ENCODE assay signal across 37 cellular contexts in genomic region chr20:44756011-44756688, GRCh38. TPM values are rescaled to one million over a fixed set of nuclear protein-coding genes. Genes with fewer than 3 reads are reported as not detected.
"Had no signal": no experiment of that assay in that cellular context is flagged by ENCODE, and none has a peak within 500 bp of the region (broad histone marks: within the 10 kb centered on the region; RNA-seq: fewer than 3 reads in every experiment).

No MANE protein-coding gene starts in this region.

- H3K27me3 ChIP-seq: cardiac muscle cell had no signal

- H3K9me3 ChIP-seq: SJCRH30 had no signal

- H3K4me1 ChIP-seq: SJCRH30 had no signal

- H3K4me2 ChIP-seq: PC-9 had no signal

- H3K27ac ChIP-seq: cardiac muscle cell, PC-9, SJCRH30, SK-N-MC, WERI-Rb-1 had no signal

- DNase-seq: activated CD4-positive, alpha-beta memory T cell treated with anti-CD3 and anti-CD28 coated beads, Interleukin-2, amount 10 ng/mL, durations not matched to agents 7 days and 5 days; activated CD4-positive, alpha-beta T cell treated with anti-CD3 and anti-CD28 coated beads for 1 hour; activated CD4-positive, alpha-beta T cell treated with anti-CD3 and anti-CD28 coated beads for 48 hours; activated CD4-positive, CD25-positive, alpha-beta regulatory T cell; activated CD8-positive, alpha-beta memory T cell treated with anti-CD3 and anti-CD28 coated beads for 24 hours; activated CD8-positive, alpha-beta memory T cell treated with anti-CD3 and anti-CD28 coated beads, Interleukin-2, amount 10 ng/mL, durations not matched to agents 7 days and 5 days; activated CD8-positive, alpha-beta memory T cell treated with anti-CD3 and anti-CD28 coated beads, Interleukin-2, amount 50 U/mL, for 48 hours; activated effector memory CD4-positive, alpha-beta T cell treated with anti-CD3 and anti-CD28 coated beads, Interleukin-2, amount 50 U/mL, for 16 hours; activated naive CD4-positive, alpha-beta T cell; activated naive CD4-positive, alpha-beta T cell treated with anti-CD3 and anti-CD28 coated beads, Interleukin-2, amount 50 U/mL, for 16 hours; activated naive CD8-positive, alpha-beta T cell treated with anti-CD3 and anti-CD28 coated beads for 36 hours; activated T-cell treated with anti-CD3 and anti-CD28 coated beads, Interleukin-2, amount 50 U/mL, for 48 hours; amniotic stem cell; aorta; Karpas-422; NCI-H1048; NCI-H1105 treated with DMSO at 0.1 percent for 48 hours; NCI-H1436; NCI-H1694; NCI-H2029 treated with DMSO at 0.1 percent for 48 hours; NCI-H2107; NCI-H2171; NCI-H510A; NCI-H526; NCI-H748 treated with DMSO at 0.1 percent for 48 hours; NK-92 treated with Interleukin-12 subunit alpha and Interleukin-12 subunit beta, amount 100 ng/mL, for 24 hours; PC-9; SHP77; SJCRH30; T1000; WERI-Rb-1 had no signal

- H2AFZ ChIP-seq: PC-9 had no signal

- ATAC-seq: activated CD8-positive, alpha-beta memory T cell treated with anti-CD3 and anti-CD28 coated beads, Interleukin-2, amount 10 ng/mL, durations not matched to agents 7 days and 5 days; activated T-helper 17 cell treated with anti-CD3 and anti-CD28 coated beads, Interleukin-2, amount 50 U/mL, for 72 hours had no signal

- H3K4me3 ChIP-seq: cardiac muscle cell, PC-9, SJCRH30, SK-N-MC had no signal

- H3K36me3 ChIP-seq: cardiac muscle cell, SJCRH30 had no signal

RNA-seq across cellular contexts. Expression of gene KCNK15, which starts 10.5 kb away (rescaled TPM):
- total RNA-seq: activated CD4-positive, alpha-beta memory T cell treated with anti-CD3 and anti-CD28 coated beads, Interleukin-2, amount 10 ng/mL, durations not matched to agents 7 days and 5 days; activated CD8-positive, alpha-beta memory T cell treated with anti-CD3 and anti-CD28 coated beads, Interleukin-2, amount 10 ng/mL, durations not matched to agents 7 days and 5 days; cardiac muscle cell; SJCRH30; T-helper 2 cell treated with Interferon-gamma antibody and Interleukin-4, amounts not matched to agents 100 ng/mL and 5 ng/mL, for 36 hours had no signal

RNA-seq across cellular contexts. Expression of gene CCN5, which starts 41.0 kb away (rescaled TPM):
- total RNA-seq: activated CD4-positive, alpha-beta memory T cell treated with anti-CD3 and anti-CD28 coated beads, Interleukin-2, amount 10 ng/mL, durations not matched to agents 7 days and 5 days; activated CD8-positive, alpha-beta memory T cell treated with anti-CD3 and anti-CD28 coated beads, Interleukin-2, amount 10 ng/mL, durations not matched to agents 7 days and 5 days; activated naive CD8-positive, alpha-beta T cell treated with anti-CD3 and anti-CD28 coated beads for 36 hours; activated T-helper 17 cell treated with anti-CD3 and anti-CD28 coated beads, Interleukin-2, amount 50 U/mL, for 72 hours; cardiac muscle cell; SJCRH30; T-helper 1 cell treated with Interleukin-12 subunit alpha and Interleukin-12 subunit beta and Interleukin-4 antibody, amounts not matched to agents 30 ng/mL and 1 ng/mL, for 36 hours; T-helper 2 cell treated with Interferon-gamma antibody and Interleukin-4, amounts not matched to agents 100 ng/mL and 5 ng/mL, for 36 hours had no signal

RNA-seq across cellular contexts. Expression of gene RIMS4, which starts 54.2 kb away (rescaled TPM):
- total RNA-seq: activated CD4-positive, alpha-beta memory T cell treated with anti-CD3 and anti-CD28 coated beads, Interleukin-2, amount 10 ng/mL, durations not matched to agents 7 days and 5 days; activated CD8-positive, alpha-beta memory T cell treated with anti-CD3 and anti-CD28 coated beads, Interleukin-2, amount 10 ng/mL, durations not matched to agents 7 days and 5 days; MCF 10A; SJCRH30; T-helper 1 cell treated with Interleukin-12 subunit alpha and Interleukin-12 subunit beta and Interleukin-4 antibody, amounts not matched to agents 30 ng/mL and 1 ng/mL, for 36 hours; T-helper 2 cell treated with Interferon-gamma antibody and Interleukin-4, amounts not matched to agents 100 ng/mL and 5 ng/mL, for 36 hours had no signal
